1 cellular context compared by ENCODE assay signal in the genomic region with DNA sequence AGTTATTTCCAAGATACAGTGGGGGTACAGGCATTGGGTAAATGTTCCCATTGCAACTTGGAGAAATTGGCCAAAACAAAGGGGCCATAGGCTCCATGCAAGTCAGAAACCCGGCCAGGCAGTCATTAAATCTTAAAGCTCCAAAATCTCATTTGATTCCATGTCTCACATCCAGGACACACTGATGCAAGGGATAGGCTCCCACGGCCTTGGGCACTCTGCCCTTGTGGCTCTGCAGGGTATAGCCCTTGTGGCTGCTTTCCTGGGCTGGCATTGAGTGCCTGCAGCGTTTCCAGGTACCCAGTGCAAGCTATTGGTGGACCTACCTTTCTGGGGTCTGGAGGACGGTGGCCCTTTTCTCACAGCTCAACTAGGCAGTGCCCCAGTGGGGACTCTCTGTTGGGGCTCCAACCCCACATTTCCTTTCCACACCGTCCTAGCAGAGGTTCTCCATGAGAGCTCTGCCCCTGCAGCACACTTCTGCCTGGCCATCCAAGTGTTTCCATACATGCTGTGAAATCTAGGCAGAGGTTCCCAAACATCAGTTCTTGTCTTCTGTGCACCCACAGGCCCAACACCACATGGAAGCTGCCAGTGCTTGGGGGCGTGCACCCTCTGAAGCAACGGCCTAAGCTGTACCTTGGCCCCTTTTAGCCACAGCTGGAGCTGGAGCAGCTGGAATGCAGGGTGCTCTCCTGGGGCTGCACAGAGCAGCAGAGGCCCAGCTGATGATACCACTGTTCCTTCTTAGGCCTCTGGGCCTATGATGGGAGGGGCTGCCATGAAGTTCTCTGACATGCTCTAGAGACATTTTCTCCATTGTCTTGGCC.
TF ChIP-seq lines count a peak whose summit lies in the region.

No MANE protein-coding gene starts in this region.

TF ChIP-seq in HepG2, 621 proteins besides CTCF, POLR2A, EP300 and RAD21 (continued from another document and continues in another):
- TF ChIP-seq UBTF (CRISPR knock-in tag; IDR thresholded peaks at IDR 0.05) = 0 out of 2 replicates have a peak, but pooled peaks have one; percentile 27
- no peak for TF ChIP-seq ELK4 (CRISPR knock-in tag; IDR thresholded peaks at IDR 0.05; ENCODE audit: borderline replicate concordance)
- no peak for TF ChIP-seq ZNF160 (CRISPR knock-in tag; IDR thresholded peaks at IDR 0.05)
- TF ChIP-seq TOPORS (CRISPR knock-in tag; IDR thresholded peaks at IDR 0.05) = no peak
- TF ChIP-seq CBX1 (IDR thresholded peaks at IDR 0.05; ENCODE audit: low read depth) = no peak
- no peak for TF ChIP-seq ZEB1 (IDR thresholded peaks at IDR 0.05; ENCODE audit: insufficient replicate concordance, low read depth)
- TF ChIP-seq ZNF674 (CRISPR knock-in tag; IDR thresholded peaks at IDR 0.05; ENCODE audit: low read depth) = no peak
- no peak for TF ChIP-seq KDM6A (CRISPR knock-in tag; IDR thresholded peaks at IDR 0.05; ENCODE audit: low read depth)
- no peak for TF ChIP-seq CREB1 (IDR thresholded peaks at IDR 0.05)
- no peak for TF ChIP-seq CREB1 (CRISPR knock-in tag; IDR thresholded peaks at IDR 0.05)
- TF ChIP-seq E2F2 (CRISPR knock-in tag; IDR thresholded peaks at IDR 0.05; ENCODE audit: borderline replicate concordance) = no peak
- TF ChIP-seq, protein P1, sequence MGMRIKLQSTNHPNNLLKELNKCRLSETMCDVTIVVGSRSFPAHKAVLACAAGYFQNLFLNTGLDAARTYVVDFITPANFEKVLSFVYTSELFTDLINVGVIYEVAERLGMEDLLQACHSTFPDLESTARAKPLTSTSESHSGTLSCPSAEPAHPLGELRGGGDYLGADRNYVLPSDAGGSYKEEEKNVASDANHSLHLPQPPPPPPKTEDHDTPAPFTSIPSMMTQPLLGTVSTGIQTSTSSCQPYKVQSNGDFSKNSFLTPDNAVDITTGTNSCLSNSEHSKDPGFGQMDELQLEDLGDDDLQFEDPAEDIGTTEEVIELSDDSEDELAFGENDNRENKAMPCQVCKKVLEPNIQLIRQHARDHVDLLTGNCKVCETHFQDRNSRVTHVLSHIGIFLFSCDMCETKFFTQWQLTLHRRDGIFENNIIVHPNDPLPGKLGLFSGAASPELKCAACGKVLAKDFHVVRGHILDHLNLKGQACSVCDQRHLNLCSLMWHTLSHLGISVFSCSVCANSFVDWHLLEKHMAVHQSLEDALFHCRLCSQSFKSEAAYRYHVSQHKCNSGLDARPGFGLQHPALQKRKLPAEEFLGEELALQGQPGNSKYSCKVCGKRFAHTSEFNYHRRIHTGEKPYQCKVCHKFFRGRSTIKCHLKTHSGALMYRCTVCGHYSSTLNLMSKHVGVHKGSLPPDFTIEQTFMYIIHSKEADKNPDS (CRISPR knock-in tag; IDR thresholded peaks at IDR 0.05) = no peak
- TF ChIP-seq HNRNPK (IDR thresholded peaks at IDR 0.05; ENCODE audit: low read depth, low read length, poor library complexity, severe bottlenecking) = no peak
- TF ChIP-seq ZNF724P (CRISPR knock-in tag; IDR thresholded peaks at IDR 0.05; ENCODE audit: borderline replicate concordance) = no peak
- no peak for TF ChIP-seq SMC3 (IDR thresholded peaks at IDR 0.05; ENCODE audit: low read length)
- TF ChIP-seq ZNF20 (CRISPR knock-in tag; IDR thresholded peaks at IDR 0.05) = no peak
- TF ChIP-seq ZNF652 (CRISPR knock-in tag; IDR thresholded peaks at IDR 0.05; ENCODE audit: borderline replicate concordance, low read depth) = no peak
- TF ChIP-seq, protein P2, sequence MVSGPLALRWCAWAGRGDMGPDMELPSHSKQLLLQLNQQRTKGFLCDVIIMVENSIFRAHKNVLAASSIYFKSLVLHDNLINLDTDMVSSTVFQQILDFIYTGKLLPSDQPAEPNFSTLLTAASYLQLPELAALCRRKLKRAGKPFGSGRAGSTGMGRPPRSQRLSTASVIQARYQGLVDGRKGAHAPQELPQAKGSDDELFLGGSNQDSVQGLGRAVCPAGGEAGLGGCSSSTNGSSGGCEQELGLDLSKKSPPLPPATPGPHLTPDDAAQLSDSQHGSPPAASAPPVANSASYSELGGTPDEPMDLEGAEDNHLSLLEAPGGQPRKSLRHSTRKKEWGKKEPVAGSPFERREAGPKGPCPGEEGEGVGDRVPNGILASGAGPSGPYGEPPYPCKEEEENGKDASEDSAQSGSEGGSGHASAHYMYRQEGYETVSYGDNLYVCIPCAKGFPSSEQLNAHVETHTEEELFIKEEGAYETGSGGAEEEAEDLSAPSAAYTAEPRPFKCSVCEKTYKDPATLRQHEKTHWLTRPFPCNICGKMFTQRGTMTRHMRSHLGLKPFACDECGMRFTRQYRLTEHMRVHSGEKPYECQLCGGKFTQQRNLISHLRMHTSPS (CRISPR knock-in tag; IDR thresholded peaks at IDR 0.05; ENCODE audit: low read depth) = no peak
- TF ChIP-seq, protein P3, sequence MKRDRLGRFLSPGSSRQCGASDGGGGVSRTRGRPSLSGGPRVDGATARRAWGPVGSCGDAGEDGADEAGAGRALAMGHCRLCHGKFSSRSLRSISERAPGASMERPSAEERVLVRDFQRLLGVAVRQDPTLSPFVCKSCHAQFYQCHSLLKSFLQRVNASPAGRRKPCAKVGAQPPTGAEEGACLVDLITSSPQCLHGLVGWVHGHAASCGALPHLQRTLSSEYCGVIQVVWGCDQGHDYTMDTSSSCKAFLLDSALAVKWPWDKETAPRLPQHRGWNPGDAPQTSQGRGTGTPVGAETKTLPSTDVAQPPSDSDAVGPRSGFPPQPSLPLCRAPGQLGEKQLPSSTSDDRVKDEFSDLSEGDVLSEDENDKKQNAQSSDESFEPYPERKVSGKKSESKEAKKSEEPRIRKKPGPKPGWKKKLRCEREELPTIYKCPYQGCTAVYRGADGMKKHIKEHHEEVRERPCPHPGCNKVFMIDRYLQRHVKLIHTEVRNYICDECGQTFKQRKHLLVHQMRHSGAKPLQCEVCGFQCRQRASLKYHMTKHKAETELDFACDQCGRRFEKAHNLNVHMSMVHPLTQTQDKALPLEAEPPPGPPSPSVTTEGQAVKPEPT (CRISPR knock-in tag; IDR thresholded peaks at IDR 0.05; ENCODE audit: low read depth) = no peak
- no peak for TF ChIP-seq PHF20 (CRISPR knock-in tag; IDR thresholded peaks at IDR 0.05)
- TF ChIP-seq SP140L (CRISPR knock-in tag; IDR thresholded peaks at IDR 0.05; ENCODE audit: borderline replicate concordance) = no peak
- no peak for TF ChIP-seq SNAPC5 (CRISPR knock-in tag; IDR thresholded peaks at IDR 0.05; ENCODE audit: borderline replicate concordance)
- TF ChIP-seq ZNF879 (CRISPR knock-in tag; IDR thresholded peaks at IDR 0.05) = no peak
- TF ChIP-seq MTA1 (CRISPR knock-in tag; IDR thresholded peaks at IDR 0.05; ENCODE audit: borderline replicate concordance) = no peak
- no peak for TF ChIP-seq SPEN (CRISPR knock-in tag; IDR thresholded peaks at IDR 0.05; ENCODE audit: low read depth)
- peak; percentile 50; the same call in 1 of the 2 replicates for TF ChIP-seq HOXA3 (CRISPR knock-in tag; IDR thresholded peaks at IDR 0.05)
- TF ChIP-seq MTF2 (CRISPR knock-in tag; IDR thresholded peaks at IDR 0.05; ENCODE audit: borderline replicate concordance) = no peak
- no peak for TF ChIP-seq HNRNPH1 (optimal IDR thresholded peaks at IDR 0.05; ENCODE audit: low read depth, low read length)
- TF ChIP-seq AHDC1 (CRISPR knock-in tag; IDR thresholded peaks at IDR 0.05; ENCODE audit: borderline replicate concordance) = no peak
- TF ChIP-seq ZNF644 (CRISPR knock-in tag; IDR thresholded peaks at IDR 0.05; ENCODE audit: low read depth) = peak; percentile 79; the same call in 1 of the 2 replicates
- no peak for TF ChIP-seq KLF13 (CRISPR knock-in tag; IDR thresholded peaks at IDR 0.05)
- no peak for TF ChIP-seq DZIP1 (CRISPR knock-in tag; IDR thresholded peaks at IDR 0.05)
- TF ChIP-seq HNRNPUL1 (IDR thresholded peaks at IDR 0.05; ENCODE audit: low read depth, low read length) = no peak
- no peak for TF ChIP-seq ZMAT5 (CRISPR knock-in tag; IDR thresholded peaks at IDR 0.05; ENCODE audit: borderline replicate concordance, low read depth)
- TF ChIP-seq ZNF224 (CRISPR knock-in tag; IDR thresholded peaks at IDR 0.05) = no peak
